ENCODE assay signal across 1 cellular context in the genomic region with DNA sequence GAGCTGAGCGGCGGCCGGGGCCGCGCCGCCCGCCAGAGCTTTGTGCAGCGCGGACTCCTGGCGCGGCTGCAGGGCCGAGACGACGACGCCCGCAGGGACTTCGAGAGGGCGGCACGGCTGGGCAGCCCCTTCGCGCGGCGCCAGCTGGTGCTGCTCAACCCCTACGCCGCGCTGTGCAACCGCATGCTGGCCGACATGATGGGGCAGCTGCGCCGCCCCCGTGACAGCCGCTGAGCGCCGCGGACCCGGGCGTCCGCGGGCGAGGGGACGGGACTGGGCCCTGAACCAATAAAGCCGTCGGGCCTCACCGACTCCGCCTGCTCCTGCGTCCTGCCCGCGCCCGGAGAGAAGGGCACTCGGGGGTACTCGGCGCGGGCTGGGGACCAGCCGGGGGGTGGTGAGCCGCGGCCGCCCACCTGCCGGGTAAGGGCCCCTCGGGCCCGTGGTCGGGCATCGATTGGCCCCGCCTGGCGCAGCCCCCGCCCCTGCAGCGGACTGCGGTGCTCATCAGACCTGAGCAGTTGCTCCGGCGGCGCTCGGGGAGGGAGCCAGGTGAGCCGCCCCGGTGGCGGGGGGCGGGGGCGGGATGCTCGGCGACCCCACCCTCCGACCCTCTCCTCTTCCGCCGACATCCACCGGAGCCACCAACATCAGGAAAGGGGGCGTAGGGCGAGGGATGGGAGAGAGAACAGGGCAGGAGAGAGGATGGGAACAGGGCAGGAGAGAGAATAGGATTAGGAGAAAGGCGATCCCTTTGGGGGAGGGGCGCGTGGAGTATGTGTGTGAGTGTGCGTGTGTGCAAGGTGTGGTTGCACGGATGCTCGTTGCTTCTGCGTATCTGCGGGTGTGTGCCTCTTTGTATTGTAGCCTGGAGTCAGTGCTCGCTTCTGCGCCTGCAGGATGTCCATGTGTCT.
TF ChIP-seq lines count a peak whose summit lies in the region.

A gene (plus strand): TSS at position 510 of the 914 bp plus-strand sequence. CDS start 610 bp downstream, outside the sequence.

TF ChIP-seq in HepG2, 621 proteins besides CTCF, POLR2A, EP300 and RAD21 (continued from another document and continues in another):
- TF ChIP-seq, protein P1, sequence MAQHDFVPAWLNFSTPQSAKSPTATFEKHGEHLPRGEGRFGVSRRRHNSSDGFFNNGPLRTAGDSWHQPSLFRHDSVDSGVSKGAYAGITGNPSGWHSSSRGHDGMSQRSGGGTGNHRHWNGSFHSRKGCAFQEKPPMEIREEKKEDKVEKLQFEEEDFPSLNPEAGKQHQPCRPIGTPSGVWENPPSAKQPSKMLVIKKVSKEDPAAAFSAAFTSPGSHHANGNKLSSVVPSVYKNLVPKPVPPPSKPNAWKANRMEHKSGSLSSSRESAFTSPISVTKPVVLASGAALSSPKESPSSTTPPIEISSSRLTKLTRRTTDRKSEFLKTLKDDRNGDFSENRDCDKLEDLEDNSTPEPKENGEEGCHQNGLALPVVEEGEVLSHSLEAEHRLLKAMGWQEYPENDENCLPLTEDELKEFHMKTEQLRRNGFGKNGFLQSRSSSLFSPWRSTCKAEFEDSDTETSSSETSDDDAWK (CRISPR knock-in tag; IDR thresholded peaks at IDR 0.05), result no peak
- TF ChIP-seq ZNF562 (CRISPR knock-in tag; IDR thresholded peaks at IDR 0.05; ENCODE audit: borderline replicate concordance), result no peak
- TF ChIP-seq, protein P2, sequence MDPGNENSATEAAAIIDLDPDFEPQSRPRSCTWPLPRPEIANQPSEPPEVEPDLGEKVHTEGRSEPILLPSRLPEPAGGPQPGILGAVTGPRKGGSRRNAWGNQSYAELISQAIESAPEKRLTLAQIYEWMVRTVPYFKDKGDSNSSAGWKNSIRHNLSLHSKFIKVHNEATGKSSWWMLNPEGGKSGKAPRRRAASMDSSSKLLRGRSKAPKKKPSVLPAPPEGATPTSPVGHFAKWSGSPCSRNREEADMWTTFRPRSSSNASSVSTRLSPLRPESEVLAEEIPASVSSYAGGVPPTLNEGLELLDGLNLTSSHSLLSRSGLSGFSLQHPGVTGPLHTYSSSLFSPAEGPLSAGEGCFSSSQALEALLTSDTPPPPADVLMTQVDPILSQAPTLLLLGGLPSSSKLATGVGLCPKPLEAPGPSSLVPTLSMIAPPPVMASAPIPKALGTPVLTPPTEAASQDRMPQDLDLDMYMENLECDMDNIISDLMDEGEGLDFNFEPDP (CRISPR knock-in tag; conservative IDR thresholded peaks at IDR 0.05), result no peak
- no peak for TF ChIP-seq NCOR1 (IDR thresholded peaks at IDR 0.05; ENCODE audit: borderline replicate concordance, low read length)
- no peak for TF ChIP-seq ZNF260 (CRISPR knock-in tag; IDR thresholded peaks at IDR 0.05; ENCODE audit: borderline replicate concordance, low read depth)
- peak; percentile 40; the same call in 1 of the 2 replicates for TF ChIP-seq ZFP90 (CRISPR knock-in tag; IDR thresholded peaks at IDR 0.05; ENCODE audit: borderline replicate concordance)
- TF ChIP-seq, protein P3, sequence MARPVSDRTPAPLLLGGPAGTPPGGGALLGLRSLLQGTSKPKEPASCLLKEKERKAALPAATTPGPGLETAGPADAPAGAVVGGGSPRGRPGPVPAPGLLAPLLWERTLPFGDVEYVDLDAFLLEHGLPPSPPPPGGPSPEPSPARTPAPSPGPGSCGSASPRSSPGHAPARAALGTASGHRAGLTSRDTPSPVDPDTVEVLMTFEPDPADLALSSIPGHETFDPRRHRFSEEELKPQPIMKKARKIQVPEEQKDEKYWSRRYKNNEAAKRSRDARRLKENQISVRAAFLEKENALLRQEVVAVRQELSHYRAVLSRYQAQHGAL (CRISPR knock-in tag; IDR thresholded peaks at IDR 0.05; ENCODE audit: not compliant biosample characterization), result no peak
- peak; percentile 78 for TF ChIP-seq KDM5A (IDR thresholded peaks at IDR 0.05; ENCODE audit: borderline replicate concordance, low read length)
- TF ChIP-seq ZNF441 (CRISPR knock-in tag; IDR thresholded peaks at IDR 0.05; ENCODE audit: borderline replicate concordance), result no peak
- TF ChIP-seq, protein P4, sequence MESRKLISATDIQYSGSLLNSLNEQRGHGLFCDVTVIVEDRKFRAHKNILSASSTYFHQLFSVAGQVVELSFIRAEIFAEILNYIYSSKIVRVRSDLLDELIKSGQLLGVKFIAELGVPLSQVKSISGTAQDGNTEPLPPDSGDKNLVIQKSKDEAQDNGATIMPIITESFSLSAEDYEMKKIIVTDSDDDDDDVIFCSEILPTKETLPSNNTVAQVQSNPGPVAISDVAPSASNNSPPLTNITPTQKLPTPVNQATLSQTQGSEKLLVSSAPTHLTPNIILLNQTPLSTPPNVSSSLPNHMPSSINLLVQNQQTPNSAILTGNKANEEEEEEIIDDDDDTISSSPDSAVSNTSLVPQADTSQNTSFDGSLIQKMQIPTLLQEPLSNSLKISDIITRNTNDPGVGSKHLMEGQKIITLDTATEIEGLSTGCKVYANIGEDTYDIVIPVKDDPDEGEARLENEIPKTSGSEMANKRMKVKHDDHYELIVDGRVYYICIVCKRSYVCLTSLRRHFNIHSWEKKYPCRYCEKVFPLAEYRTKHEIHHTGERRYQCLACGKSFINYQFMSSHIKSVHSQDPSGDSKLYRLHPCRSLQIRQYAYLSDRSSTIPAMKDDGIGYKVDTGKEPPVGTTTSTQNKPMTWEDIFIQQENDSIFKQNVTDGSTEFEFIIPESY (CRISPR knock-in tag; IDR thresholded peaks at IDR 0.05), result no peak
- TF ChIP-seq, protein P5, sequence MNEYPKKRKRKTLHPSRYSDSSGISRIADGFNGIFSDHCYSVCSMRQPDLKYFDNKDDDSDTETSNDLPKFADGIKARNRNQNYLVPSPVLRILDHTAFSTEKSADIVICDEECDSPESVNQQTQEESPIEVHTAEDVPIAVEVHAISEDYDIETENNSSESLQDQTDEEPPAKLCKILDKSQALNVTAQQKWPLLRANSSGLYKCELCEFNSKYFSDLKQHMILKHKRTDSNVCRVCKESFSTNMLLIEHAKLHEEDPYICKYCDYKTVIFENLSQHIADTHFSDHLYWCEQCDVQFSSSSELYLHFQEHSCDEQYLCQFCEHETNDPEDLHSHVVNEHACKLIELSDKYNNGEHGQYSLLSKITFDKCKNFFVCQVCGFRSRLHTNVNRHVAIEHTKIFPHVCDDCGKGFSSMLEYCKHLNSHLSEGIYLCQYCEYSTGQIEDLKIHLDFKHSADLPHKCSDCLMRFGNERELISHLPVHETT (CRISPR knock-in tag; conservative IDR thresholded peaks at IDR 0.05), result peak; percentile 63; the same call in 1 of the 2 replicates
- TF ChIP-seq GABPA (IDR thresholded peaks at IDR 0.05; ENCODE audit: low read depth, low read length), result no peak
- no peak for TF ChIP-seq GABPA (CRISPR knock-in tag; IDR thresholded peaks at IDR 0.05; ENCODE audit: low read depth)
- no peak for TF ChIP-seq ZNF567 (CRISPR knock-in tag; IDR thresholded peaks at IDR 0.05; ENCODE audit: borderline replicate concordance)
- TF ChIP-seq, protein P6, sequence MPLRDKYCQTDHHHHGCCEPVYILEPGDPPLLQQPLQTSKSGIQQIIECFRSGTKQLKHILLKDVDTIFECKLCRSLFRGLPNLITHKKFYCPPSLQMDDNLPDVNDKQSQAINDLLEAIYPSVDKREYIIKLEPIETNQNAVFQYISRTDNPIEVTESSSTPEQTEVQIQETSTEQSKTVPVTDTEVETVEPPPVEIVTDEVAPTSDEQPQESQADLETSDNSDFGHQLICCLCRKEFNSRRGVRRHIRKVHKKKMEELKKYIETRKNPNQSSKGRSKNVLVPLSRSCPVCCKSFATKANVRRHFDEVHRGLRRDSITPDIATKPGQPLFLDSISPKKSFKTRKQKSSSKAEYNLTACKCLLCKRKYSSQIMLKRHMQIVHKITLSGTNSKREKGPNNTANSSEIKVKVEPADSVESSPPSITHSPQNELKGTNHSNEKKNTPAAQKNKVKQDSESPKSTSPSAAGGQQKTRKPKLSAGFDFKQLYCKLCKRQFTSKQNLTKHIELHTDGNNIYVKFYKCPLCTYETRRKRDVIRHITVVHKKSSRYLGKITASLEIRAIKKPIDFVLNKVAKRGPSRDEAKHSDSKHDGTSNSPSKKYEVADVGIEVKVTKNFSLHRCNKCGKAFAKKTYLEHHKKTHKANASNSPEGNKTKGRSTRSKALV (CRISPR knock-in tag; IDR thresholded peaks at IDR 0.05), result no peak
- no peak for TF ChIP-seq ZKSCAN1 (IDR thresholded peaks at IDR 0.05; ENCODE audit: low read length)
- TF ChIP-seq SSRP1 (CRISPR knock-in tag; IDR thresholded peaks at IDR 0.05), result no peak
- no peak for TF ChIP-seq DNMT3B (CRISPR knock-in tag; conservative IDR thresholded peaks at IDR 0.05)
- TF ChIP-seq HNRNPL (IDR thresholded peaks at IDR 0.05; ENCODE audit: low read depth, low read length), result no peak
- no peak for TF ChIP-seq BRCA1 (CRISPR knock-in tag; IDR thresholded peaks at IDR 0.05)
- TF ChIP-seq, protein P7, sequence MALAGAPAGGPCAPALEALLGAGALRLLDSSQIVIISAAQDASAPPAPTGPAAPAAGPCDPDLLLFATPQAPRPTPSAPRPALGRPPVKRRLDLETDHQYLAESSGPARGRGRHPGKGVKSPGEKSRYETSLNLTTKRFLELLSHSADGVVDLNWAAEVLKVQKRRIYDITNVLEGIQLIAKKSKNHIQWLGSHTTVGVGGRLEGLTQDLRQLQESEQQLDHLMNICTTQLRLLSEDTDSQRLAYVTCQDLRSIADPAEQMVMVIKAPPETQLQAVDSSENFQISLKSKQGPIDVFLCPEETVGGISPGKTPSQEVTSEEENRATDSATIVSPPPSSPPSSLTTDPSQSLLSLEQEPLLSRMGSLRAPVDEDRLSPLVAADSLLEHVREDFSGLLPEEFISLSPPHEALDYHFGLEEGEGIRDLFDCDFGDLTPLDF (CRISPR knock-in tag; IDR thresholded peaks at IDR 0.05), result no peak
- peak; percentile 11; the same call in 1 of the 2 replicates for TF ChIP-seq CBFB (CRISPR knock-in tag; IDR thresholded peaks at IDR 0.05)
- TF ChIP-seq NR2F1 (CRISPR knock-in tag; IDR thresholded peaks at IDR 0.05), result no peak
- no peak for TF ChIP-seq MEF2D (CRISPR knock-in tag; IDR thresholded peaks at IDR 0.05)
- TF ChIP-seq ZNF431 (CRISPR knock-in tag; IDR thresholded peaks at IDR 0.05; ENCODE audit: borderline replicate concordance, low read depth), result no peak
- TF ChIP-seq NFATC3 (CRISPR knock-in tag; IDR thresholded peaks at IDR 0.05), result no peak
- TF ChIP-seq PAF1 (CRISPR knock-in tag; IDR thresholded peaks at IDR 0.05), result no peak
- no peak for TF ChIP-seq RBAK (CRISPR knock-in tag; IDR thresholded peaks at IDR 0.05)
- no peak for TF ChIP-seq NFYB (CRISPR knock-in tag; IDR thresholded peaks at IDR 0.05)
- no peak for TF ChIP-seq NFKBIZ (CRISPR knock-in tag; IDR thresholded peaks at IDR 0.05)
- TF ChIP-seq RELA (CRISPR knock-in tag; IDR thresholded peaks at IDR 0.05), result no peak
- TF ChIP-seq ZNF703 (CRISPR knock-in tag; IDR thresholded peaks at IDR 0.05; ENCODE audit: borderline replicate concordance), result no peak
- TF ChIP-seq KDM5B (CRISPR knock-in tag; IDR thresholded peaks at IDR 0.05; ENCODE audit: borderline replicate concordance), result peak; percentile 88; the same call in 1 of the 2 replicates
- TF ChIP-seq MIER2 (CRISPR knock-in tag; IDR thresholded peaks at IDR 0.05), result no peak
- TF ChIP-seq MEIS1 (CRISPR knock-in tag; IDR thresholded peaks at IDR 0.05; ENCODE audit: borderline replicate concordance), result no peak
- TF ChIP-seq ELF3 (CRISPR knock-in tag; IDR thresholded peaks at IDR 0.05), result no peak
- TF ChIP-seq ZNF720 (CRISPR knock-in tag; IDR thresholded peaks at IDR 0.05), result no peak
- peak; percentile 81; the same call in 1 of the 2 replicates for TF ChIP-seq KAT7 (CRISPR knock-in tag; IDR thresholded peaks at IDR 0.05; ENCODE audit: borderline replicate concordance)
- no peak for TF ChIP-seq HNRNPK (IDR thresholded peaks at IDR 0.05; ENCODE audit: low read depth, low read length, poor library complexity, severe bottlenecking)
- no peak for TF ChIP-seq ZNF891 (CRISPR knock-in tag; IDR thresholded peaks at IDR 0.05)
- peak; percentile 70; the same call in 1 of the 2 replicates for TF ChIP-seq ZNF333 (CRISPR knock-in tag; IDR thresholded peaks at IDR 0.05; ENCODE audit: borderline replicate concordance)
- no peak for TF ChIP-seq ZNF660 (CRISPR knock-in tag; IDR thresholded peaks at IDR 0.05; ENCODE audit: borderline replicate concordance, low read depth)
- TF ChIP-seq BORCS8-MEF2B (CRISPR knock-in tag; IDR thresholded peaks at IDR 0.05), result peak; percentile 31
- peak; percentile 36; the same call in 1 of the 2 replicates for TF ChIP-seq NAIF1 (CRISPR knock-in tag; IDR thresholded peaks at IDR 0.05; ENCODE audit: borderline replicate concordance)
- TF ChIP-seq, protein P8, sequence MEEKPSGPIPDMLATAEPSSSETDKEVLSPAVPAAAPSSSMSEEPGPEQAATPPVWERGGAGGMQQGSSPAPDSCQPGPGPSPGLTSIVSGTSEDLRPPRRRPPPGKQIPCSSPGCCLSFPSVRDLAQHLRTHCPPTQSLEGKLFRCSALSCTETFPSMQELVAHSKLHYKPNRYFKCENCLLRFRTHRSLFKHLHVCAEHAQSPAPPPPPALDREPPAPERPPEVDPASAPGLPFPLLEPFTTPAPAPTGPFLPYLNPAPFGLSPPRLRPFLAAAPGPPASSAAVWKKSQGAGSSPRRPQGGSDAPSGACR (CRISPR knock-in tag; IDR thresholded peaks at IDR 0.05), result no peak
- peak; percentile 67; the same call in 1 of the 2 replicates for TF ChIP-seq ARID2 (CRISPR knock-in tag; IDR thresholded peaks at IDR 0.05; ENCODE audit: borderline replicate concordance)
- no peak for TF ChIP-seq ZNF879 (CRISPR knock-in tag; IDR thresholded peaks at IDR 0.05)
- TF ChIP-seq PTBP1 (IDR thresholded peaks at IDR 0.05; ENCODE audit: low read depth, low read length, poor library complexity, severe bottlenecking), result no peak
- no peak for TF ChIP-seq ZNF292 (CRISPR knock-in tag; IDR thresholded peaks at IDR 0.05; ENCODE audit: borderline replicate concordance, low read depth)
- TF ChIP-seq MAFG (CRISPR knock-in tag; IDR thresholded peaks at IDR 0.05), result no peak
- TF ChIP-seq HMGA1 (CRISPR knock-in tag; conservative IDR thresholded peaks at IDR 0.05), result no peak
- TF ChIP-seq ZNF256 (CRISPR knock-in tag; conservative IDR thresholded peaks at IDR 0.05), result no peak
- TF ChIP-seq, protein P9, sequence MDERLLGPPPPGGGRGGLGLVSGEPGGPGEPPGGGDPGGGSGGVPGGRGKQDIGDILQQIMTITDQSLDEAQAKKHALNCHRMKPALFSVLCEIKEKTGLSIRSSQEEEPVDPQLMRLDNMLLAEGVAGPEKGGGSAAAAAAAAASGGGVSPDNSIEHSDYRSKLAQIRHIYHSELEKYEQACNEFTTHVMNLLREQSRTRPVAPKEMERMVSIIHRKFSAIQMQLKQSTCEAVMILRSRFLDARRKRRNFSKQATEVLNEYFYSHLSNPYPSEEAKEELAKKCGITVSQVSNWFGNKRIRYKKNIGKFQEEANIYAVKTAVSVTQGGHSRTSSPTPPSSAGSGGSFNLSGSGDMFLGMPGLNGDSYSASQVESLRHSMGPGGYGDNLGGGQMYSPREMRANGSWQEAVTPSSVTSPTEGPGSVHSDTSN (CRISPR knock-in tag; IDR thresholded peaks at IDR 0.05), result no peak
- no peak for TF ChIP-seq SMARCC2 (IDR thresholded peaks at IDR 0.05)
- no peak for TF ChIP-seq ZKSCAN8 (CRISPR knock-in tag; IDR thresholded peaks at IDR 0.05; ENCODE audit: borderline replicate concordance)
- no peak; the same call in 1 of the 2 replicates for TF ChIP-seq STAG1 (CRISPR knock-in tag; IDR thresholded peaks at IDR 0.05)
- TF ChIP-seq, protein P10, sequence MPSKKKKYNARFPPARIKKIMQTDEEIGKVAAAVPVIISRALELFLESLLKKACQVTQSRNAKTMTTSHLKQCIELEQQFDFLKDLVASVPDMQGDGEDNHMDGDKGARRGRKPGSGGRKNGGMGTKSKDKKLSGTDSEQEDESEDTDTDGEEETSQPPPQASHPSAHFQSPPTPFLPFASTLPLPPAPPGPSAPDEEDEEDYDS (CRISPR knock-in tag; IDR thresholded peaks at IDR 0.05), result no peak
- TF ChIP-seq RXRA (CRISPR knock-in tag; IDR thresholded peaks at IDR 0.05), result no peak
- TF ChIP-seq REL (CRISPR knock-in tag; conservative IDR thresholded peaks at IDR 0.05), result peak; percentile 86; the same call in 1 of the 2 replicates
